In genomic region chr17:72618018-72618509, GRCh38 we compare ENCODE assay signal across 9 cellular contexts.
A peak's percentile ranks its signal among the peaks of the same experiment; 100 is the strongest.
DNase-seq lines count a peak whose midpoint lies in the region; ATAC-seq and TF ChIP-seq lines count a peak whose summit lies in the region.
"Had no signal": no experiment of that assay in that cellular context is flagged by ENCODE, and none has a peak within 500 bp of the region (broad histone marks: within the 10 kb centered on the region; RNA-seq: fewer than 3 reads in every experiment).

No MANE protein-coding gene starts in this region.

- peak overlapping the region; percentile 32 to 92 (median 70) for H3K27ac ChIP-seq in tibial nerve
- H3K27ac ChIP-seq: KMS-11 had no signal

- H3K27me3 ChIP-seq in tibial nerve = no peaks in the 10 kb centered on the region

- peak overlapping the region; percentile 71 for H3K4me3 Mint-ChIP-seq in T-helper 1 cell treated with Interleukin-12 subunit alpha and Interleukin-12 subunit beta and Interleukin-4 antibody, amounts not matched to agents 30 μg/mL and 1 μg/mL, for 36 hours

- TF ChIP-seq POLR2A in tibial nerve (IDR thresholded peaks at IDR 0.05) = no peak

- ATAC-seq in GM18867 (IDR thresholded peaks at IDR 0.05; ENCODE audit: unreplicated experiment) (peak; percentile 72), HG03097 (IDR thresholded peaks at IDR 0.05; ENCODE audit: low FRiP score, unreplicated experiment) (peak; percentile 83), HG02571 (IDR thresholded peaks at IDR 0.05; ENCODE audit: unreplicated experiment) (no peak), HG02885 (IDR thresholded peaks at IDR 0.05; ENCODE audit: poor library complexity, unreplicated experiment) (no peak), HG02870 (IDR thresholded peaks at IDR 0.05; ENCODE audit: unreplicated experiment) (no peak)

- H3K4me3 ChIP-seq in fibroblast of pulmonary artery (replicated peaks; ENCODE audit: low read depth, low read length) (no peak overlapping the region), tibial nerve (peak overlapping the region in 1 of 4 donors; percentile 2)

- H3K27me3 Mint-ChIP-seq in T-helper 1 cell treated with Interleukin-12 subunit alpha and Interleukin-12 subunit beta and Interleukin-4 antibody, amounts not matched to agents 30 μg/mL and 1 μg/mL, for 36 hours (ENCODE audit: low read depth) = peaks cover 61% of the 10 kb centered on the region

- TF ChIP-seq CTCF in fibroblast of pulmonary artery (IDR thresholded peaks at IDR 0.05; ENCODE audit: low read length, missing control alignments) = no peak
- TF ChIP-seq CTCF in tibial nerve (IDR thresholded peaks at IDR 0.05) = no peak

- peaks cover 0 to 63% (median 25%) of the 10 kb centered on the region in 4 donors for H3K4me1 ChIP-seq in tibial nerve

- H3K9me3 Mint-ChIP-seq in T-helper 1 cell treated with Interleukin-12 subunit alpha and Interleukin-12 subunit beta and Interleukin-4 antibody, amounts not matched to agents 30 μg/mL and 1 μg/mL, for 36 hours = no peaks in the 10 kb centered on the region

- H3K9me3 ChIP-seq in tibial nerve = no peaks in the 10 kb centered on the region

- peak overlapping the region; percentile 74 for H3K27ac Mint-ChIP-seq in T-helper 1 cell treated with Interleukin-12 subunit alpha and Interleukin-12 subunit beta and Interleukin-4 antibody, amounts not matched to agents 30 μg/mL and 1 μg/mL, for 36 hours

- 10 to 14% methylated on average over 15 to 17 of the region's 17 CpGs for WGBS in tibial nerve, 2 donors

- H3K4me1 Mint-ChIP-seq in T-helper 1 cell treated with Interleukin-12 subunit alpha and Interleukin-12 subunit beta and Interleukin-4 antibody, amounts not matched to agents 30 μg/mL and 1 μg/mL, for 36 hours (ENCODE audit: low read depth) = peaks cover 15% of the 10 kb centered on the region

- TF ChIP-seq EP300 in tibial nerve (IDR thresholded peaks at IDR 0.05) = peak in 1 of 2 donors; percentile 45

- DNase-seq in fibroblast of pulmonary artery (ENCODE audit: low read depth) = peak; percentile 11
- DNase-seq in tibial nerve (ENCODE audit: low spot score in 2 of 2) = no peak

- no peaks in the 10 kb centered on the region for H3K36me3 ChIP-seq in tibial nerve

- peaks cover 1% of the 10 kb centered on the region for H3K36me3 Mint-ChIP-seq in T-helper 1 cell treated with Interleukin-12 subunit alpha and Interleukin-12 subunit beta and Interleukin-4 antibody, amounts not matched to agents 30 μg/mL and 1 μg/mL, for 36 hours (ENCODE audit: low read depth)

Comparison
In these comparisons a context has a peak if more than half of its experiments do, and no peak if none do; other contexts are left out.
1. ATAC-seq: peak in GM18867 (single experiment) and HG03097 (single experiment); none in HG02571 (single experiment), HG02885 (single experiment) and HG02870 (single experiment).